In genomic region chr16:56608876-56609462, GRCh38 we compare ENCODE assay signal across 8 cellular contexts. TPM values are rescaled to one million over a fixed set of nuclear protein-coding genes. Genes with fewer than 3 reads are reported as not detected.
DNase-seq lines count a peak whose midpoint lies in the region; ATAC-seq, FAIRE-seq and TF ChIP-seq lines count a peak whose summit lies in the region.

No MANE protein-coding gene starts in this region.

- peak overlapping the region; percentile 100 for H3K27ac ChIP-seq in RWPE2 (ENCODE audit: poor library complexity, severe bottlenecking)
- H3K27ac ChIP-seq in neutrophil = peak overlapping the region; percentile 73

- TF ChIP-seq POLR2A in GM12892 (IDR thresholded peaks at IDR 0.05; ENCODE audit: low read depth, low read length) = no peak

- H3K4me1 ChIP-seq in RWPE2 (ENCODE audit: insufficient read depth, poor library complexity, severe bottlenecking) (peaks cover 62% of the 10 kb centered on the region), neutrophil (ENCODE audit: control insufficient read depth in 1 of 2, insufficient read depth in 1 of 2, low read depth in 1 of 2, low read length in 1 of 2) (peaks cover 26 to 27% of the 10 kb centered on the region in 2 experiments)

- H3K9me3 ChIP-seq in RWPE2 (ENCODE audit: severe bottlenecking) (no peaks in the 10 kb centered on the region), neutrophil (no peaks in the 10 kb centered on the region)

- H3K27me3 ChIP-seq in RWPE2 (ENCODE audit: insufficient read depth, poor library complexity, severe bottlenecking) = no peaks in the 10 kb centered on the region
- H3K27me3 ChIP-seq in neutrophil = peaks cover 9% of the 10 kb centered on the region

- TF ChIP-seq CTCF in RWPE2 (IDR thresholded peaks at IDR 0.05; ENCODE audit: poor library complexity, severe bottlenecking) = no peak
- TF ChIP-seq CTCF in epithelial cell of proximal tubule (conservative IDR thresholded peaks at IDR 0.05; ENCODE audit: low read depth, low read length) = no peak
- no peak for TF ChIP-seq CTCF in neutrophil (IDR thresholded peaks at IDR 0.05)

- H3K4me3 ChIP-seq in RWPE2 (ENCODE audit: severe bottlenecking) (peak overlapping the region; percentile 54), epithelial cell of proximal tubule (ENCODE audit: low read depth, low read length) (peak overlapping the region; percentile 73), neutrophil (ENCODE audit: low read depth in 1 of 2, low read length in 1 of 2) (peak overlapping the region; percentile 66 to 75)

- peak; percentile 15 for DNase-seq in NCI-H2107 treated with DMSO at 0.1 percent for 48 hours (lab: John Stamatoyannopoulos, UW; ENCODE audit: unreplicated experiment)
- no peak for DNase-seq in NCI-H2107 (lab: John Stamatoyannopoulos, UW)
- DNase-seq in RWPE2 (ENCODE audit: low spot score) = peak; percentile 40
- DNase-seq in epithelial cell of proximal tubule (ENCODE audit: low read depth) = no peak
- DNase-seq in GM12892 (ENCODE audit: insufficient read length) = no peak
- no peak for DNase-seq in midbrain (lab: John Stamatoyannopoulos, UW)

- H3K36me3 ChIP-seq in RWPE2 (ENCODE audit: low read depth) = peaks cover 17% of the 10 kb centered on the region
- no peaks in the 10 kb centered on the region for H3K36me3 ChIP-seq in neutrophil

- ATAC-seq in RWPE2 (ENCODE audit: low read depth) (no peak), HG02678 (IDR thresholded peaks at IDR 0.05; ENCODE audit: unreplicated experiment) (no peak)

- FAIRE-seq in GM12892 (lab: Jason Lieb, UNC) = no peak

RNA-seq across cellular contexts. Expression of gene MT2A, which starts 0.6 kb away (rescaled TPM):
- total RNA-seq in epithelial cell of proximal tubule = 1,146 and 1,559 TPM in 2 replicates
- polyA plus RNA-seq in GM12892 (2012; ENCODE audit: missing spikeins) = 24.2 TPM

RNA-seq across cellular contexts. Expression of gene MT1E, which starts 16.6 kb away (rescaled TPM):
- 724 and 1,203 TPM in 2 replicates for total RNA-seq in epithelial cell of proximal tubule
- polyA plus RNA-seq in GM12892 (2012; ENCODE audit: missing spikeins) = 0.72 TPM

RNA-seq across cellular contexts. Expression of gene MT3, which starts 19.6 kb away (rescaled TPM):
- 1.0 and 5.1 TPM in 2 replicates for total RNA-seq in epithelial cell of proximal tubule
- not detected for polyA plus RNA-seq in GM12892 (2012; ENCODE audit: missing spikeins)

RNA-seq across cellular contexts. Expression of gene MT1M, which starts 23.5 kb away (rescaled TPM):
- total RNA-seq in epithelial cell of proximal tubule = 19.1 and 124 TPM in 2 replicates
- not detected for polyA plus RNA-seq in GM12892 (2012; ENCODE audit: missing spikeins)

RNA-seq across cellular contexts. Expression of gene MT1A, which starts 29.5 kb away (rescaled TPM):
- total RNA-seq in epithelial cell of proximal tubule = 26.0 and 62.4 TPM in 2 replicates
- not detected for polyA plus RNA-seq in GM12892 (2012; ENCODE audit: missing spikeins)

Comparison
In these comparisons a context has a peak if more than half of its experiments do, and no peak if none do; other contexts are left out.
1. DNase-seq: peak in NCI-H2107 treated with DMSO at 0.1 percent for 48 hours (single experiment) and RWPE2 (single experiment); none in NCI-H2107 (single experiment), epithelial cell of proximal tubule (single experiment), GM12892 (single experiment) and midbrain (single experiment).
2. Peak in every context shown above with its lines, with median percentiles within 50 percentile points of each other: H3K4me3 ChIP-seq.